15 cellular contexts compared by ENCODE assay signal in the genomic region with DNA sequence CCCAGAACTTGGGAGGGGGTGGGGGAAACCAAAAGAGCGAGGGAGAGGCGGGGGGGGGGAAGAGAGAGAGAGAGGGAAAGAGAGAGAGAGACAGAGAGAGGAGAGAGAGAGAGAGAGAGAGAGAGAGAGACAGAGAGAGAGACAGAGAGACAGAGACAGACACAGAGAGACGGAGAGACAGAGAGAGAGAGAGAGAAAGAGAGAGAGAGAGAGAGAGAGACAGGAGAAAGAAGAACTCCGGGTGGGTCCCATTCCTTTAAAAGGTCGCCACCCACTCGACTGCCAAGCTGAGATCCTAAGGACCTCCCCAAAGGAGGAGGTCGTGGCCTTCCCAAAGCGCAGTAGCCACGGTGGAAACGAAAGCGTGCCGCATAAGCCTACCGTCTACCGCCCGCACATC. TPM values are rescaled to one million over a fixed set of nuclear protein-coding genes. Genes with fewer than 3 reads are reported as not detected.
DNase-seq lines count a peak whose midpoint lies in the region; ATAC-seq and TF ChIP-seq lines count a peak whose summit lies in the region.
"Not testable (repeated sequence)": the region's sequence is repeated elsewhere in the genome, so short reads cannot be mapped to it uniquely, and the experiment has no call there.
"Had no signal": no experiment of that assay in that cellular context is flagged by ENCODE, and none has a peak within 500 bp of the region (broad histone marks: within the 10 kb centered on the region; RNA-seq: fewer than 3 reads in every experiment).

No MANE protein-coding gene starts in this region.

- not testable (repeated sequence) for DNase-seq in CD4-positive, alpha-beta T cell; activated CD4-positive, alpha-beta T cell treated with anti-CD3 and anti-CD28 coated beads for 36 hours; central memory CD8-positive, alpha-beta T cell (ENCODE audit: low spot score in 2 of 2); naive B cell
- DNase-seq in activated CD8-positive, alpha-beta memory T cell treated with anti-CD3 and anti-CD28 coated beads for 24 hours: peak; percentile 7
- peak; percentile 9 for DNase-seq in activated T-helper 2 cell treated with anti-CD3 and anti-CD28 coated beads, Interferon-gamma antibody, Interleukin-2, Interleukin-4, amounts not matched to agents 10 μg/mL and 5 μg/mL and 100 μg/mL, durations not matched to agents 14 hours and 24 hours and 36 hours (ENCODE audit: low spot score)
- peak; percentile 13 to 27 for DNase-seq in stimulated activated naive CD8-positive, alpha-beta T cell treated with anti-CD3 and anti-CD28 coated beads, Interleukin-15, amount 100 ng/mL, for 72 hours

- not testable (repeated sequence) for H3K9me3 ChIP-seq in CD4-positive, alpha-beta T cell (ENCODE audit: control insufficient read depth, low read length)

- not testable (repeated sequence) for ATAC-seq in CD4-positive, alpha-beta T cell (ENCODE audit: poor library complexity); activated CD4-positive, alpha-beta T cell treated with anti-CD3 and anti-CD28 coated beads for 36 hours; central memory CD8-positive, alpha-beta T cell (replicated peaks; ENCODE audit: extremely low read depth, poor library complexity, severe bottlenecking); naive B cell (ENCODE audit: low read depth in 2 of 2); stimulated activated naive CD8-positive, alpha-beta T cell treated with anti-CD3 and anti-CD28 coated beads, Interleukin-15, amount 100 ng/mL, for 72 hours

- H3K36me3 Mint-ChIP-seq in CD4-positive, alpha-beta T cell (ENCODE audit: low read depth); T-helper 1 cell treated with Interleukin-12 subunit alpha and Interleukin-12 subunit beta and Interleukin-4 antibody, amounts not matched to agents 30 μg/mL and 1 μg/mL, for 36 hours (ENCODE audit: low read depth); activated CD4-positive, alpha-beta T cell treated with anti-CD3 and anti-CD28 coated beads for 36 hours (ENCODE audit: low read depth); activated T-helper 2 cell treated with anti-CD3 and anti-CD28 coated beads, Interferon-gamma antibody, Interleukin-2, Interleukin-4, amounts not matched to agents 10 μg/mL and 5 μg/mL and 100 μg/mL, durations not matched to agents 14 hours and 24 hours and 36 hours (ENCODE audit: low read depth); central memory CD8-positive, alpha-beta T cell (ENCODE audit: insufficient read depth); naive B cell: not testable (repeated sequence)

- H3K27me3 Mint-ChIP-seq in CD4-positive, alpha-beta T cell; T-helper 1 cell treated with Interleukin-12 subunit alpha and Interleukin-12 subunit beta and Interleukin-4 antibody, amounts not matched to agents 30 μg/mL and 1 μg/mL, for 36 hours (ENCODE audit: low read depth); activated CD4-positive, alpha-beta T cell treated with anti-CD3 and anti-CD28 coated beads for 36 hours; activated T-helper 2 cell treated with anti-CD3 and anti-CD28 coated beads, Interferon-gamma antibody, Interleukin-2, Interleukin-4, amounts not matched to agents 10 μg/mL and 5 μg/mL and 100 μg/mL, durations not matched to agents 14 hours and 24 hours and 36 hours (ENCODE audit: low read depth); central memory CD8-positive, alpha-beta T cell; naive B cell; stimulated activated naive CD8-positive, alpha-beta T cell treated with anti-CD3 and anti-CD28 coated beads, Interleukin-15, amount 100 ng/mL, for 72 hours: not testable (repeated sequence)

- TF ChIP-seq CTCF in CD4-positive, alpha-beta T cell (IDR thresholded peaks at IDR 0.05): not testable (repeated sequence)

- not testable (repeated sequence) for H3K4me1 Mint-ChIP-seq in CD4-positive, alpha-beta T cell (ENCODE audit: low read depth); T-helper 1 cell treated with Interleukin-12 subunit alpha and Interleukin-12 subunit beta and Interleukin-4 antibody, amounts not matched to agents 30 μg/mL and 1 μg/mL, for 36 hours (ENCODE audit: low read depth); activated CD4-positive, alpha-beta T cell treated with anti-CD3 and anti-CD28 coated beads for 36 hours; activated T-helper 2 cell treated with anti-CD3 and anti-CD28 coated beads, Interferon-gamma antibody, Interleukin-2, Interleukin-4, amounts not matched to agents 10 μg/mL and 5 μg/mL and 100 μg/mL, durations not matched to agents 14 hours and 24 hours and 36 hours (ENCODE audit: low read depth); central memory CD8-positive, alpha-beta T cell; naive B cell; stimulated activated naive CD8-positive, alpha-beta T cell treated with anti-CD3 and anti-CD28 coated beads, Interleukin-15, amount 100 ng/mL, for 72 hours

- not testable (repeated sequence) for H3K9me3 Mint-ChIP-seq in CD4-positive, alpha-beta T cell; T-helper 1 cell treated with Interleukin-12 subunit alpha and Interleukin-12 subunit beta and Interleukin-4 antibody, amounts not matched to agents 30 μg/mL and 1 μg/mL, for 36 hours; activated CD4-positive, alpha-beta T cell treated with anti-CD3 and anti-CD28 coated beads for 36 hours (ENCODE audit: low read depth); activated T-helper 2 cell treated with anti-CD3 and anti-CD28 coated beads, Interferon-gamma antibody, Interleukin-2, Interleukin-4, amounts not matched to agents 10 μg/mL and 5 μg/mL and 100 μg/mL, durations not matched to agents 14 hours and 24 hours and 36 hours; central memory CD8-positive, alpha-beta T cell; naive B cell; stimulated activated naive CD8-positive, alpha-beta T cell treated with anti-CD3 and anti-CD28 coated beads, Interleukin-15, amount 100 ng/mL, for 72 hours

- intact Hi-C loops in CD4-positive, alpha-beta T cell (cut with DNase I, micrococcal nuclease); activated CD4-positive, alpha-beta T cell treated with anti-CD3 and anti-CD28 coated beads for 36 hours (cut with DNase I, micrococcal nuclease); activated T-helper 2 cell treated with anti-CD3 and anti-CD28 coated beads, Interferon-gamma antibody, Interleukin-2, Interleukin-4, amounts not matched to agents 10 μg/mL and 5 μg/mL and 100 μg/mL, durations not matched to agents 14 hours and 24 hours and 36 hours (cut with micrococcal nuclease): not testable (repeated sequence)

- peak overlapping the region; percentile 54 for H3K4me3 Mint-ChIP-seq in CD4-positive, alpha-beta T cell
- H3K4me3 Mint-ChIP-seq in T-helper 1 cell treated with Interleukin-12 subunit alpha and Interleukin-12 subunit beta and Interleukin-4 antibody, amounts not matched to agents 30 μg/mL and 1 μg/mL, for 36 hours; activated T-helper 2 cell treated with anti-CD3 and anti-CD28 coated beads, Interferon-gamma antibody, Interleukin-2, Interleukin-4, amounts not matched to agents 10 μg/mL and 5 μg/mL and 100 μg/mL, durations not matched to agents 14 hours and 24 hours and 36 hours (ENCODE audit: low read depth); central memory CD8-positive, alpha-beta T cell: not testable (repeated sequence)
- peak overlapping the region; percentile 59 for H3K4me3 Mint-ChIP-seq in activated CD4-positive, alpha-beta T cell treated with anti-CD3 and anti-CD28 coated beads for 36 hours
- peak overlapping the region in 6 of 8 donors; percentile 40 to 82 (median 68) for H3K4me3 Mint-ChIP-seq in naive B cell
- H3K4me3 Mint-ChIP-seq in stimulated activated naive CD8-positive, alpha-beta T cell treated with anti-CD3 and anti-CD28 coated beads, Interleukin-15, amount 100 ng/mL, for 72 hours: peak overlapping the region in 1 of 2 donors; percentile 63

- not testable (repeated sequence) for H3K27ac ChIP-seq in CD4-positive, alpha-beta T cell (ENCODE audit: low read depth, low read length)

- POLR2A ChIA-PET in CD4-positive, alpha-beta T cell (lab: Charles Lee): not testable (repeated sequence)
- POLR2A ChIA-PET in activated CD4-positive, alpha-beta T cell treated with anti-CD3 and anti-CD28 coated beads for 36 hours (lab: Charles Lee): interaction anchor here (0.7 kb wide), 4 partner anchors 32 to 120 kb away, joined by 4 to 8 read pairs (median 5); no protein-coding TSS in a partner anchor

- CTCF ChIA-PET in CD4-positive, alpha-beta T cell (lab: Charles Lee): not testable (repeated sequence)
- CTCF ChIA-PET in activated CD4-positive, alpha-beta T cell treated with anti-CD3 and anti-CD28 coated beads for 36 hours (lab: Charles Lee): interaction anchor here (0.6 kb wide), 1 partner anchor 200 kb away, joined by 3 read pairs; a partner anchor contains a TSS

- H3K27me3 ChIP-seq in CD4-positive, alpha-beta T cell (ENCODE audit: control insufficient read depth, insufficient read depth, low read length): not testable (repeated sequence)

- H3K27ac Mint-ChIP-seq in CD4-positive, alpha-beta T cell; activated T-helper 2 cell treated with anti-CD3 and anti-CD28 coated beads, Interferon-gamma antibody, Interleukin-2, Interleukin-4, amounts not matched to agents 10 μg/mL and 5 μg/mL and 100 μg/mL, durations not matched to agents 14 hours and 24 hours and 36 hours: not testable (repeated sequence)
- H3K27ac Mint-ChIP-seq in T-helper 1 cell treated with Interleukin-12 subunit alpha and Interleukin-12 subunit beta and Interleukin-4 antibody, amounts not matched to agents 30 μg/mL and 1 μg/mL, for 36 hours: peak overlapping the region; percentile 63
- H3K27ac Mint-ChIP-seq in activated CD4-positive, alpha-beta T cell treated with anti-CD3 and anti-CD28 coated beads for 36 hours: peak overlapping the region; percentile 42
- peak overlapping the region; percentile 90 for H3K27ac Mint-ChIP-seq in central memory CD8-positive, alpha-beta T cell (ENCODE audit: low read depth)
- peak overlapping the region in 5 of 6 donors; percentile 14 to 98 (median 86) for H3K27ac Mint-ChIP-seq in naive B cell
- H3K27ac Mint-ChIP-seq in stimulated activated naive CD8-positive, alpha-beta T cell treated with anti-CD3 and anti-CD28 coated beads, Interleukin-15, amount 100 ng/mL, for 72 hours: peak overlapping the region in 1 of 2 donors; percentile 98

RNA-seq across cellular contexts. Expression of a gene that starts 49.8 kb away (rescaled TPM):
- total RNA-seq in CD4-positive, alpha-beta T cell: 1,000 to 10,000 TPM; 5,534 to 5,951 TPM
- total RNA-seq in activated CD4-positive, alpha-beta T cell treated with anti-CD3 and anti-CD28 coated beads for 36 hours: 1,000 to 10,000 TPM; 2,288 to 7,298 TPM
- 5,483 and 5,636 TPM in 2 replicates for total RNA-seq in activated T-helper 2 cell treated with anti-CD3 and anti-CD28 coated beads, Interferon-gamma antibody, Interleukin-2, Interleukin-4, amounts not matched to agents 10 μg/mL and 5 μg/mL and 100 μg/mL, durations not matched to agents 14 hours and 24 hours and 36 hours
- not detected for polyA plus RNA-seq in naive B cell (ENCODE audit: low read depth in 6 of 6)
- total RNA-seq: G401, H7 had no signal
- polyA plus RNA-seq: A549; BJ; CD4-positive, alpha-beta memory T cell had no signal

RNA-seq across cellular contexts. Expression of a gene that starts 55.2 kb away (rescaled TPM):
- 1 to 10 TPM in 1 of 2 experiments, under 1 TPM in 1; 0.47 to 1.0 TPM for total RNA-seq in CD4-positive, alpha-beta T cell
- total RNA-seq in activated CD4-positive, alpha-beta T cell treated with anti-CD3 and anti-CD28 coated beads for 36 hours: under 1 TPM in 1 of 2 experiments, not detected in 1; 0.27 TPM
- total RNA-seq in activated T-helper 2 cell treated with anti-CD3 and anti-CD28 coated beads, Interferon-gamma antibody, Interleukin-2, Interleukin-4, amounts not matched to agents 10 μg/mL and 5 μg/mL and 100 μg/mL, durations not matched to agents 14 hours and 24 hours and 36 hours: not detected in 2 replicates
- polyA plus RNA-seq in naive B cell (ENCODE audit: low read depth in 6 of 6): 1 to 10 TPM in 2 of 6 donors, under 1 TPM in 2, not detected in 2; 0.45 to 8.1 (median 0.96) TPM
- total RNA-seq: Calu3, G401, GM12878, H7 had no signal
- polyA plus RNA-seq: A549, BJ had no signal
